In genomic region chr2:205880048-205880447, GRCh38 we compare ENCODE assay signal across 26 cellular contexts.
"Had no signal": no experiment of that assay in that cellular context is flagged by ENCODE, and none has a peak within 500 bp of the region (broad histone marks: within the 10 kb centered on the region; RNA-seq: fewer than 3 reads in every experiment).

No MANE protein-coding gene starts in this region.

- H3K4me3 ChIP-seq: neural progenitor cell, ovary, psoas muscle, right lobe of liver, sigmoid colon, smooth muscle cell, spleen, suprapubic skin, testis, tibial artery, transverse colon, upper lobe of right lung, uterus had no signal

- DNase-seq: naive thymus-derived CD8-positive, alpha-beta T cell; nephron progenitor cell; occipital lobe; ovary; psoas muscle; right cardiac atrium; right lobe of liver; sigmoid colon; spleen; stimulated activated CD4-positive, alpha-beta T cell treated with anti-CD3 and anti-CD28 coated beads, Interleukin-12 subunit alpha, Interleukin-12 subunit beta, amount 100 ng/mL, for 4 hours; stimulated activated CD4-positive, alpha-beta T cell treated with anti-CD3 and anti-CD28 coated beads, Interleukin-1b, Interleukin-23, amount 100 ng/mL, for 48 hours; stimulated activated CD4-positive, alpha-beta T cell treated with anti-CD3 and anti-CD28 coated beads, Interleukin-4, amount 100 ng/mL, for 1 hour; stimulated activated CD4-positive, alpha-beta T cell treated with anti-CD3 and anti-CD28 coated beads, Interleukin-4, amount 100 ng/mL, for 4 hours; stimulated activated CD8-positive, alpha-beta memory T cell treated with anti-CD3 and anti-CD28 coated beads, Interleukin-4, amount 100 ng/mL, for 48 hours; stimulated activated naive CD4-positive, alpha-beta T cell; stimulated activated naive CD8-positive, alpha-beta T cell treated with anti-CD3 and anti-CD28 coated beads, Interleukin-15, amount 100 ng/mL, for 72 hours; stimulated activated naive CD8-positive, alpha-beta T cell treated with anti-CD3 and anti-CD28 coated beads, Interleukin-15, Interleukin-2, amounts not matched to agents 100 U/mL and 50 U/mL, for 24 hours; testis; tibial artery; transverse colon; upper lobe of right lung; uterus had no signal

- H3K27me3 ChIP-seq: neural progenitor cell, ovary, right lobe of liver, sigmoid colon, suprapubic skin, testis, tibial artery, transverse colon, upper lobe of right lung, uterus had no signal

- H3K9me3 ChIP-seq: ovary, psoas muscle, right lobe of liver, sigmoid colon, spleen, suprapubic skin, testis, tibial artery, transverse colon, upper lobe of right lung, uterus had no signal

- H3K36me3 ChIP-seq: neural progenitor cell, ovary, right lobe of liver, sigmoid colon, spleen, suprapubic skin, tibial artery, transverse colon, upper lobe of right lung, uterus had no signal

- H3K4me1 ChIP-seq: parathyroid adenoma, psoas muscle, right lobe of liver, spleen, suprapubic skin, testis, upper lobe of right lung, uterus had no signal

- H3K27ac ChIP-seq: neural progenitor cell, ovary, parathyroid adenoma, psoas muscle, right lobe of liver, spleen, suprapubic skin, testis, tibial artery, transverse colon, upper lobe of right lung, uterus had no signal
